8 cellular contexts compared by ENCODE assay signal in genomic region chr6:139028242-139028657, GRCh38. TPM values are rescaled to one million over a fixed set of nuclear protein-coding genes. Genes with fewer than 3 reads are reported as not detected.
A peak's percentile ranks its signal among the peaks of the same experiment; 100 is the strongest.
DNase-seq lines count a peak whose midpoint lies in the region; ATAC-seq lines count a peak whose summit lies in the region.

No MANE protein-coding gene starts in this region.

- H3K27ac Mint-ChIP-seq in activated naive CD4-positive, alpha-beta T cell treated with anti-CD3 and anti-CD28 coated beads, Interleukin-2, amount 50 U/mL, for 24 hours = peak overlapping the region; percentile 100
- peak overlapping the region; percentile 91 for H3K27ac Mint-ChIP-seq in activated T-helper 17 cell treated with anti-CD3 and anti-CD28 coated beads, Interleukin-2, amount 50 U/mL, for 72 hours

- ATAC-seq in HG03066 (IDR thresholded peaks at IDR 0.05; ENCODE audit: low read depth, unreplicated experiment) = peak; percentile 1
- peak; percentile 8 for ATAC-seq in activated T-helper 17 cell treated with anti-CD3 and anti-CD28 coated beads, Interleukin-2, amount 50 U/mL, for 72 hours (replicated peaks)

- peak overlapping the region; percentile 92 for H3K4me3 Mint-ChIP-seq in activated naive CD4-positive, alpha-beta T cell treated with anti-CD3 and anti-CD28 coated beads, Interleukin-2, amount 50 U/mL, for 24 hours
- no peak overlapping the region for H3K4me3 Mint-ChIP-seq in activated T-helper 17 cell treated with anti-CD3 and anti-CD28 coated beads, Interleukin-2, amount 50 U/mL, for 72 hours

- H3K4me1 Mint-ChIP-seq in activated naive CD4-positive, alpha-beta T cell treated with anti-CD3 and anti-CD28 coated beads, Interleukin-2, amount 50 U/mL, for 24 hours = peaks cover 19% of the 10 kb centered on the region
- peaks cover 13% of the 10 kb centered on the region for H3K4me1 Mint-ChIP-seq in activated T-helper 17 cell treated with anti-CD3 and anti-CD28 coated beads, Interleukin-2, amount 50 U/mL, for 72 hours

- no peaks in the 10 kb centered on the region for H3K9me3 Mint-ChIP-seq in activated naive CD4-positive, alpha-beta T cell treated with anti-CD3 and anti-CD28 coated beads, Interleukin-2, amount 50 U/mL, for 24 hours
- no peaks in the 10 kb centered on the region for H3K9me3 Mint-ChIP-seq in activated T-helper 17 cell treated with anti-CD3 and anti-CD28 coated beads, Interleukin-2, amount 50 U/mL, for 72 hours

- H3K27me3 Mint-ChIP-seq in activated naive CD4-positive, alpha-beta T cell treated with anti-CD3 and anti-CD28 coated beads, Interleukin-2, amount 50 U/mL, for 24 hours = no peaks in the 10 kb centered on the region
- H3K27me3 Mint-ChIP-seq in activated T-helper 17 cell treated with anti-CD3 and anti-CD28 coated beads, Interleukin-2, amount 50 U/mL, for 72 hours = no peaks in the 10 kb centered on the region

- no peak for DNase-seq in activated naive CD4-positive, alpha-beta T cell treated with Interleukin-2 at 50 U/mL for 16 hours
- DNase-seq in inferior parietal cortex (ENCODE audit: extremely low spot score) = peak; percentile 36
- peak; percentile 18 for DNase-seq in stromal cell of bone marrow (ENCODE audit: low read depth)
- no peak for DNase-seq in NCI-H69 (lab: John Stamatoyannopoulos, UW)
- no peak for DNase-seq in T-helper 9 cell

- H3K36me3 Mint-ChIP-seq in activated naive CD4-positive, alpha-beta T cell treated with anti-CD3 and anti-CD28 coated beads, Interleukin-2, amount 50 U/mL, for 24 hours = peaks cover 2% of the 10 kb centered on the region
- peaks cover 18% of the 10 kb centered on the region for H3K36me3 Mint-ChIP-seq in activated T-helper 17 cell treated with anti-CD3 and anti-CD28 coated beads, Interleukin-2, amount 50 U/mL, for 72 hours (ENCODE audit: low read depth)

RNA-seq across cellular contexts. Expression of gene ABRACL, which starts 0.3 kb away (rescaled TPM):
- 100 to 1,000 TPM in 1 of 2 donors, 10 to 100 TPM in 1; 94.3 to 186 TPM for total RNA-seq in activated T-helper 17 cell treated with anti-CD3 and anti-CD28 coated beads, Interleukin-2, amount 50 U/mL, for 72 hours

RNA-seq across cellular contexts. Expression of gene REPS1, which starts 40.2 kb away (rescaled TPM):
- 10 to 100 TPM; 51.7 to 52.5 TPM for total RNA-seq in activated T-helper 17 cell treated with anti-CD3 and anti-CD28 coated beads, Interleukin-2, amount 50 U/mL, for 72 hours

Comparison
In these comparisons a context has a peak if more than half of its experiments do, and no peak if none do; other contexts are left out.
1. DNase-seq: peak in inferior parietal cortex (single experiment) and stromal cell of bone marrow (single experiment); none in activated naive CD4-positive, alpha-beta T cell treated with Interleukin-2 at 50 U/mL for 16 hours (single experiment), NCI-H69 (single experiment) and T-helper 9 cell (single experiment).